In the genomic region with DNA sequence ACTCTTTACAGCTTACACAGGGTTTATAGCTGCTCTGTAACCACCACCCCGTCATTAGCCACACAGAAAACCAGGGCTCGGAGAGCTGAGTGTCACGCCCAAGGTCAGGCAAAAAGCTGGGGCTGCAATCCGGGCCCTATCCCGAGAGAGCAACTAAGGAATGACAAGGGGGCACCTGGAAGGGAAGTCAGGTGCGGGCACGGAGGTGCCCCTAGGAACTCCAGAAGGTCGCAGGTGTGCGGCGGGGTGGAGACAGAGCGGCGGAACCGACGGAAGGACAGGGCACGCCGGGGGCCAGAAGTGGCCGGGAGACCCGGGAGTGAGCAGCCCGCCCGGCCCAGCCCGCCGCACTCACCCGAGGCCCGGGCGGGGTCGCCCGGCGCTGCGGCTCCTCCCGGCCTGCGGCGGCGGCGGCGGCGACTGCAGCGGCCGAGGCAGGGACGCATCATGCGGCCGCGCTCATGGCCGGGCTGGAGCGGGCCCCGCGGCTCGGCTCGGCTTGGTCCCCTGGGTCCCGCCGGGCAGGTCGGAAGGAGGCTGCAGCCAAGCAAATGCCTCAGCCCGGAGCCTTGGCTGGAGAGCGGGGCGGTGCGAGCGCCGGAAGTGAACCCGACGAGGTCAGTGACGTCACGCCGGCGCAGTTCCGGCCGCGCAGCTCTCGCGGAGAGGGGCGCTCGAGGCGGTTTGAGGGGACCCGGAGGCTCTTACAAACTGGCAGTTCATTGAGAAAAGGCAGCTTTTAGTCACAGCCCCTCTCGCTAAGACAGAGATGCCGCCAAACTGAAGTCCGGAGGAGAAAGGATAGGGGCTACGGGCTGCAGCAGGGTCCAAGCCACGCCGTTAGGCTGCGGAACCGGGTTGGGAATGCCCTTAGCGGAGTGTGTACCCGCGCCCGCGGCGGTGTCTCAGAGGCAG, we compare ENCODE assay signal across 1 cellular context.
TF ChIP-seq lines count a peak whose summit lies in the region.

TSS of gene ZDHHC7 (minus strand) at position 605 of the 915 bp plus-strand sequence. CDS start 20,917 bp downstream, outside the sequence.

TF ChIP-seq in K562, 482 proteins besides CTCF, POLR2A, EP300 and RAD21 (continued from another document and continues in another):
- TF ChIP-seq, protein P1, sequence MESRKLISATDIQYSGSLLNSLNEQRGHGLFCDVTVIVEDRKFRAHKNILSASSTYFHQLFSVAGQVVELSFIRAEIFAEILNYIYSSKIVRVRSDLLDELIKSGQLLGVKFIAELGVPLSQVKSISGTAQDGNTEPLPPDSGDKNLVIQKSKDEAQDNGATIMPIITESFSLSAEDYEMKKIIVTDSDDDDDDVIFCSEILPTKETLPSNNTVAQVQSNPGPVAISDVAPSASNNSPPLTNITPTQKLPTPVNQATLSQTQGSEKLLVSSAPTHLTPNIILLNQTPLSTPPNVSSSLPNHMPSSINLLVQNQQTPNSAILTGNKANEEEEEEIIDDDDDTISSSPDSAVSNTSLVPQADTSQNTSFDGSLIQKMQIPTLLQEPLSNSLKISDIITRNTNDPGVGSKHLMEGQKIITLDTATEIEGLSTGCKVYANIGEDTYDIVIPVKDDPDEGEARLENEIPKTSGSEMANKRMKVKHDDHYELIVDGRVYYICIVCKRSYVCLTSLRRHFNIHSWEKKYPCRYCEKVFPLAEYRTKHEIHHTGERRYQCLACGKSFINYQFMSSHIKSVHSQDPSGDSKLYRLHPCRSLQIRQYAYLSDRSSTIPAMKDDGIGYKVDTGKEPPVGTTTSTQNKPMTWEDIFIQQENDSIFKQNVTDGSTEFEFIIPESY (CRISPR knock-in tag; IDR thresholded peaks at IDR 0.05): no peak
- TF ChIP-seq SLC30A9 (CRISPR knock-in tag; IDR thresholded peaks at IDR 0.05): no peak
- no peak for TF ChIP-seq BCL6 (CRISPR knock-in tag; IDR thresholded peaks at IDR 0.05)
- TF ChIP-seq SAFB (IDR thresholded peaks at IDR 0.05; ENCODE audit: borderline replicate concordance, low read depth, low read length): no peak
- no peak for TF ChIP-seq ZFP30 (CRISPR knock-in tag; IDR thresholded peaks at IDR 0.05; ENCODE audit: borderline replicate concordance)
- TF ChIP-seq BRCA1 (IDR thresholded peaks at IDR 0.05): no peak
- TF ChIP-seq BRCA1 (CRISPR knock-in tag; IDR thresholded peaks at IDR 0.05): no peak
- no peak for TF ChIP-seq ZNF586 (CRISPR knock-in tag; conservative IDR thresholded peaks at IDR 0.05)
- TF ChIP-seq MTF1 (CRISPR knock-in tag; IDR thresholded peaks at IDR 0.05; ENCODE audit: borderline replicate concordance): no peak
- TF ChIP-seq FOXK1 (CRISPR knock-in tag; IDR thresholded peaks at IDR 0.05; ENCODE audit: borderline replicate concordance): no peak
- TF ChIP-seq POU5F1 (IDR thresholded peaks at IDR 0.05; ENCODE audit: borderline replicate concordance, low read depth, low read length, partially characterized antibody): peak; percentile 63
- TF ChIP-seq ZNF511 (CRISPR knock-in tag; IDR thresholded peaks at IDR 0.05): peak; percentile 18
- peak; percentile 80; the same call in 1 of the 2 replicates for TF ChIP-seq ZNF12 (CRISPR knock-in tag; IDR thresholded peaks at IDR 0.05)
- no peak for TF ChIP-seq SRSF7 (optimal IDR thresholded peaks at IDR 0.05; ENCODE audit: low read depth, low read length)
- TF ChIP-seq C11orf30 (IDR thresholded peaks at IDR 0.05; ENCODE audit: low read depth): peak; percentile 92
- TF ChIP-seq, protein P2, sequence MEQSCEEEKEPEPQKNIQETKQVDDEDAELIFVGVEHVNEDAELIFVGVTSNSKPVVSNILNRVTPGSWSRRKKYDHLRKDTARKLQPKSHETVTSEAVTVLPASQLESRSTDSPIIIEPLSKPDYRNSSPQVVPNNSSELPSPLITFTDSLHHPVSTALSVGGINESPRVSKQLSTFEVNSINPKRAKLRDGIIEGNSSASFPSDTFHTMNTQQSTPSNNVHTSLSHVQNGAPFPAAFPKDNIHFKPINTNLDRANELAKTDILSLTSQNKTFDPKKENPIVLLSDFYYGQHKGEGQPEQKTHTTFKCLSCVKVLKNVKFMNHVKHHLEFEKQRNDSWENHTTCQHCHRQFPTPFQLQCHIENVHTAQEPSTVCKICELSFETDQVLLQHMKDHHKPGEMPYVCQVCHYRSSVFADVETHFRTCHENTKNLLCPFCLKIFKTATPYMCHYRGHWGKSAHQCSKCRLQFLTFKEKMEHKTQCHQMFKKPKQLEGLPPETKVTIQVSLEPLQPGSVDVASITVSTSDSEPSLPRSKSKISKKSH (CRISPR knock-in tag; IDR thresholded peaks at IDR 0.05): no peak
- TF ChIP-seq CTBP1 (IDR thresholded peaks at IDR 0.05; ENCODE audit: borderline replicate concordance): peak; percentile 70; the same call in 1 of the 2 replicates
- no peak for TF ChIP-seq SFPQ (IDR thresholded peaks at IDR 0.05; ENCODE audit: low read depth, low read length)
- TF ChIP-seq, protein P3, sequence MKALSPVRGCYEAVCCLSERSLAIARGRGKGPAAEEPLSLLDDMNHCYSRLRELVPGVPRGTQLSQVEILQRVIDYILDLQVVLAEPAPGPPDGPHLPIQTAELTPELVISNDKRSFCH (CRISPR knock-in tag; IDR thresholded peaks at IDR 0.05): no peak
- TF ChIP-seq, protein P3 (tag; IDR thresholded peaks at IDR 0.05): peak; percentile 55
- TF ChIP-seq, protein P4, sequence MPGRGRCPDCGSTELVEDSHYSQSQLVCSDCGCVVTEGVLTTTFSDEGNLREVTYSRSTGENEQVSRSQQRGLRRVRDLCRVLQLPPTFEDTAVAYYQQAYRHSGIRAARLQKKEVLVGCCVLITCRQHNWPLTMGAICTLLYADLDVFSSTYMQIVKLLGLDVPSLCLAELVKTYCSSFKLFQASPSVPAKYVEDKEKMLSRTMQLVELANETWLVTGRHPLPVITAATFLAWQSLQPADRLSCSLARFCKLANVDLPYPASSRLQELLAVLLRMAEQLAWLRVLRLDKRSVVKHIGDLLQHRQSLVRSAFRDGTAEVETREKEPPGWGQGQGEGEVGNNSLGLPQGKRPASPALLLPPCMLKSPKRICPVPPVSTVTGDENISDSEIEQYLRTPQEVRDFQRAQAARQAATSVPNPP (IDR thresholded peaks at IDR 0.05; ENCODE audit: borderline replicate concordance, insufficient read depth, insufficient read length): no peak
- TF ChIP-seq ZNF263 (CRISPR knock-in tag; IDR thresholded peaks at IDR 0.05; ENCODE audit: borderline replicate concordance): peak; percentile 54
- TF ChIP-seq GATA2 (CRISPR knock-in tag; IDR thresholded peaks at IDR 0.05): no peak
- no peak for TF ChIP-seq ZNF277 (CRISPR knock-in tag; IDR thresholded peaks at IDR 0.05; ENCODE audit: borderline replicate concordance)
- TF ChIP-seq RBBP5 (IDR thresholded peaks at IDR 0.05; ENCODE audit: borderline replicate concordance, insufficient read depth, low read length, poor library complexity, severe bottlenecking): peak; percentile 94
- no peak for TF ChIP-seq WHSC1 (IDR thresholded peaks at IDR 0.05; ENCODE audit: low read length)
- no peak for TF ChIP-seq CUX1 (CRISPR knock-in tag; IDR thresholded peaks at IDR 0.05)
- 0 out of 2 replicates have a peak, but pooled peaks have one; percentile 44 for TF ChIP-seq ZKSCAN1 (IDR thresholded peaks at IDR 0.05; ENCODE audit: low read depth, low read length)
- no peak for TF ChIP-seq NELFE (IDR thresholded peaks at IDR 0.05; ENCODE audit: insufficient read depth, insufficient read length)
- peak; percentile 82 for TF ChIP-seq CREB3L1 (IDR thresholded peaks at IDR 0.05; ENCODE audit: borderline replicate concordance, low read depth)
- no peak for TF ChIP-seq TFAM (CRISPR knock-in tag; conservative IDR thresholded peaks at IDR 0.05)
- TF ChIP-seq STAT5B (CRISPR knock-in tag; IDR thresholded peaks at IDR 0.05): no peak
- peak; percentile 88 for TF ChIP-seq JUND (IDR thresholded peaks at IDR 0.05; ENCODE audit: borderline replicate concordance, low read depth, low read length)
- peak; percentile 60; the same call in 2 of the 3 replicates for TF ChIP-seq JUND (tag; IDR thresholded peaks at IDR 0.05; ENCODE audit: borderline replicate concordance, low read depth, low read length)
- no peak for TF ChIP-seq SRSF1 (IDR thresholded peaks at IDR 0.05; ENCODE audit: low read depth, low read length)
